Comparison of ENCODE assay signal across 8 cellular contexts in the genomic region with DNA sequence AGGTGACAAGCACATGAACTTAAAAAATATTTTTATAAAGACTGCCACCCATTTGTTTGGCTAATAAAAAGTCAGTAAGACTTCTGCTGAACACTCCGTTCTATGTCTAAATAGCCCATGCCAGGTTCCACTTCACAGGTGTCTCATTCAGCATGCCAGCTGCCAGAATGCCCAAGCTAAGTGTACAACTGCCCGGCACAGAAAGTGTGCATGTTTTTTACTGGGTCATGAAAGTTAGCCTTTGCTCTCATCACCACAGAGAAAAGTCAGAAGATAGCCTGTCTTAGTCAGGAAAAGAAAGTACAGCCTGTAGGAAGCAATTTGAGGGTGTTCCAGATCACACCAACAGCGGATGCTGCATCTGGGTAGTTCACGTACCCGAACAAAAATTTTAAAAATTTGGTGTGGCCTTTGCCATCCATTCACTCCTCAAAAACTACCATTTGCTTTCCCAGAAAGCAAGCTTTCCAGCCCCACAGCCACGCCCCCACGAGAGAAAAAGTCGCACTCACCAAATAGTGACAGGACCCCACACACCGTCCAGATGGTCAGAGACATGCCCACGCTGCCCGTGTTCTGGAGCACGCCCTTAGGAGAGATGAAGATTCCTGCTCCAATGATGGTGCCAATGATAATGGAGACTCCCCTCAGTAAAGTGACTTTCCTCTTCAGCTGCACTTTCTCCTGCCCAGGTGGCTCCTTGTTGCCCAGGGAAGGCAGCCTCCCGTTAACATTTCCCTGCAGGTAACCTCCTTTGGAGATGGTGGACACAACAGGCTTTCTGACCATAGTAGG. TPM values are rescaled to one million over a fixed set of nuclear protein-coding genes. Genes with fewer than 3 reads are reported as not detected.
A peak's percentile ranks its signal among the peaks of the same experiment; 100 is the strongest.
DNase-seq lines count a peak whose midpoint lies in the region; ATAC-seq, FAIRE-seq and TF ChIP-seq lines count a peak whose summit lies in the region.

No MANE protein-coding gene starts in this region.

- peak; percentile 23 for FAIRE-seq in astrocyte (lab: Jason Lieb, UNC)

- peaks cover 40% of the 10 kb centered on the region for H3K79me2 ChIP-seq in astrocyte (ENCODE audit: insufficient read depth, low read length)

- H3K4me1 Mint-ChIP-seq in CD14-positive monocyte (peaks cover 11% of the 10 kb centered on the region), astrocyte (ENCODE audit: low read depth, unreplicated experiment) (peaks cover 2% of the 10 kb centered on the region)

- H3K4me2 ChIP-seq in astrocyte (ENCODE audit: low read length): peak overlapping the region; percentile 85

- H3K27me3 Mint-ChIP-seq in CD14-positive monocyte (ENCODE audit: low read depth in 3 of 3) (peaks cover 0 to 2% (median 0%) of the 10 kb centered on the region in 3 donors), astrocyte (ENCODE audit: low read depth, unreplicated experiment) (no peaks in the 10 kb centered on the region)

- H3K9ac ChIP-seq in astrocyte (ENCODE audit: low read length): peak overlapping the region; percentile 84

- H3K36me3 Mint-ChIP-seq in CD14-positive monocyte: no peaks in the 10 kb centered on the region
- peaks cover 2% of the 10 kb centered on the region for H3K36me3 Mint-ChIP-seq in astrocyte (ENCODE audit: low read depth, unreplicated experiment)

- H2AFZ ChIP-seq in astrocyte (ENCODE audit: low read depth, low read length): peak overlapping the region; percentile 4

- H3K9me3 ChIP-seq in astrocyte (ENCODE audit: insufficient read depth, low read depth, low read length) (no peaks in the 10 kb centered on the region), left lung (no peaks in the 10 kb centered on the region), upper lobe of left lung (no peaks in the 10 kb centered on the region)

- H3K9me3 Mint-ChIP-seq in CD14-positive monocyte (peaks cover 0 to 3% (median 0%) of the 10 kb centered on the region in 7 donors), astrocyte (ENCODE audit: unreplicated experiment) (no peaks in the 10 kb centered on the region)

- H4K20me1 ChIP-seq in astrocyte (ENCODE audit: insufficient read depth, low read length): no peaks in the 10 kb centered on the region

- H3K4me3 ChIP-seq in astrocyte (ENCODE audit: insufficient read depth, low read depth, low read length) (peak overlapping the region; percentile 67), left lung (peak overlapping the region; percentile 8 to 39), upper lobe of left lung (peak overlapping the region in 3 of 4 donors; percentile 15 to 36 (median 20))

- WGBS in upper lobe of left lung, 2 donors: 83 to 87% methylated on average over 13 of the region's 13 CpGs

- TF ChIP-seq EP300 in upper lobe of left lung (IDR thresholded peaks at IDR 0.05): no peak

- ATAC-seq in GM19455 (IDR thresholded peaks at IDR 0.05; ENCODE audit: unreplicated experiment) (peak; percentile 4), left lung (peak; percentile 31), upper lobe of left lung (ENCODE audit: low FRiP score in 2 of 2) (peak; percentile 32 to 39), GM21619 (IDR thresholded peaks at IDR 0.05; ENCODE audit: unreplicated experiment) (no peak)

- H3K27me3 ChIP-seq in astrocyte (ENCODE audit: insufficient read depth, low read length) (no peaks in the 10 kb centered on the region), left lung (no peaks in the 10 kb centered on the region), upper lobe of left lung (no peaks in the 10 kb centered on the region)

- H3K4me1 ChIP-seq in astrocyte (ENCODE audit: insufficient read depth, low read length) (peaks cover 8% of the 10 kb centered on the region), left lung (peaks cover 3 to 12% of the 10 kb centered on the region in 2 donors), upper lobe of left lung (peaks cover 0 to 14% (median 5%) of the 10 kb centered on the region in 4 donors)

- peak overlapping the region; percentile 82 to 95 (median 92) for H3K27ac Mint-ChIP-seq in CD14-positive monocyte
- H3K27ac Mint-ChIP-seq in astrocyte (ENCODE audit: unreplicated experiment): peak overlapping the region; percentile 99

- intact Hi-C loops in CD14-positive monocyte (cut with micrococcal nuclease): loop anchor here (5.0 to 10.0 kb wide), 4 partner anchors 49 to 166 kb away; no protein-coding TSS in a partner anchor
- intact Hi-C loops in left lung (cut with DNase I): no loop called here

- peak overlapping the region; percentile 74 to 90 for H3K4me3 Mint-ChIP-seq in CD14-positive monocyte
- peak overlapping the region; percentile 98 for H3K4me3 Mint-ChIP-seq in astrocyte (ENCODE audit: unreplicated experiment)

- DNase-seq in CD14-positive monocyte (ENCODE audit: low spot score) (no peak), LoVo (ENCODE audit: low spot score) (peak; percentile 33), astrocyte (ENCODE audit: low read depth) (peak; percentile 37), left lung (peak in 1 of 2 donors; percentile 44), upper lobe of left lung (no peak), HCEC 1CT (no peak)

- H3K36me3 ChIP-seq in astrocyte (ENCODE audit: insufficient read depth, low read length) (no peaks in the 10 kb centered on the region), left lung (no peaks in the 10 kb centered on the region), upper lobe of left lung (no peaks in the 10 kb centered on the region)

- H3K27ac ChIP-seq in astrocyte (ENCODE audit: low read depth, low read length) (peak overlapping the region; percentile 91), left lung (peak overlapping the region; percentile 55 to 79), upper lobe of left lung (peak overlapping the region; percentile 31 to 72 (median 60))

- TF ChIP-seq CTCF in CD14-positive monocyte (IDR thresholded peaks at IDR 0.05): no peak
- TF ChIP-seq CTCF in astrocyte (IDR thresholded peaks at IDR 0.05; ENCODE audit: insufficient read depth, low read depth, low read length): no peak
- TF ChIP-seq CTCF in left lung (IDR thresholded peaks at IDR 0.05): no peak
- TF ChIP-seq CTCF in upper lobe of left lung (IDR thresholded peaks at IDR 0.05): no peak

- no peak for TF ChIP-seq POLR2A in upper lobe of left lung (IDR thresholded peaks at IDR 0.05)

RNA-seq across cellular contexts. Expression of gene SLC7A11, which starts 0.7 kb away (rescaled TPM):
- polyA plus RNA-seq in CD14-positive monocyte: under 1 TPM in 1 of 2 donors, not detected in 1; 0.02 TPM
- 33.1 and 33.8 TPM in 2 replicates for total RNA-seq in astrocyte
- 10 to 100 TPM in 1 of 2 donors, 1 to 10 TPM in 1; 1.8 to 13.2 TPM for total RNA-seq in left lung
- total RNA-seq in upper lobe of left lung: 1 to 10 TPM in 5 of 6 donors, under 1 TPM in 1; 0.77 to 9.6 (median 2.1) TPM

Comparison
In these comparisons a context has a peak if more than half of its experiments do, and no peak if none do; other contexts are left out.
1. DNase-seq: peak in LoVo (single experiment) and astrocyte (single experiment); none in CD14-positive monocyte (single experiment), upper lobe of left lung (0 of 2) and HCEC 1CT (single experiment).
2. intact Hi-C loops: an anchor here in CD14-positive monocyte (5.0 to 10.0 kb wide); none called in left lung.
3. Peak in every context shown above with its lines, with median percentiles within 50 percentile points of each other: H3K27ac ChIP-seq and H3K4me3 ChIP-seq.